1 cellular context compared by ENCODE assay signal in genomic region chr1:155080250-155081228, GRCh38.
A peak's percentile ranks its signal among the peaks of the same experiment; 100 is the strongest.
TF ChIP-seq lines count a peak whose summit lies in the region.

No MANE protein-coding gene starts in this region.

TF ChIP-seq in K562, 482 proteins besides CTCF, POLR2A, EP300 and RAD21 (continued from another document):
- TF ChIP-seq MNT (conservative IDR thresholded peaks at IDR 0.05) = peak in 1 of 2 experiments; percentile 56; a peak in 2 of 4 replicates
- no peak for TF ChIP-seq MCM2 (IDR thresholded peaks at IDR 0.05; ENCODE audit: low read depth)
- peak; percentile 79 for TF ChIP-seq EGR1 (conservative IDR thresholded peaks at IDR 0.05)
- peak; percentile 17; the same call in 1 of the 2 replicates for TF ChIP-seq GATAD2B (IDR thresholded peaks at IDR 0.05; ENCODE audit: borderline replicate concordance)
- TF ChIP-seq HDAC1 (IDR thresholded peaks at IDR 0.05) = peak in 1 of 2 experiments; percentile 40; a peak in 2 of 4 replicates
- no peak for TF ChIP-seq NR4A1 (CRISPR knock-in tag; IDR thresholded peaks at IDR 0.05)
- TF ChIP-seq NR4A1 (tag; IDR thresholded peaks at IDR 0.05) = no peak
- TF ChIP-seq SP2 (IDR thresholded peaks at IDR 0.05; ENCODE audit: extremely low read depth, low read depth, low read length, poor library complexity, severe bottlenecking) = no peak
- peak; percentile 45; the same call in 1 of the 2 replicates for TF ChIP-seq KDM2B (CRISPR knock-in tag; IDR thresholded peaks at IDR 0.05)
- TF ChIP-seq MTA1 (IDR thresholded peaks at IDR 0.05; ENCODE audit: borderline replicate concordance) = no peak
- TF ChIP-seq NFE2L1 (tag; IDR thresholded peaks at IDR 0.05; ENCODE audit: borderline replicate concordance, low read depth) = no peak
- TF ChIP-seq ATF7 (IDR thresholded peaks at IDR 0.05) = 0 out of 2 replicates have a peak, but pooled peaks have one; percentile 14
- TF ChIP-seq ZNF165 (CRISPR knock-in tag; IDR thresholded peaks at IDR 0.05; ENCODE audit: borderline replicate concordance) = no peak
- TF ChIP-seq DIDO1 (tag; IDR thresholded peaks at IDR 0.05; ENCODE audit: low read depth) = no peak
- no peak for TF ChIP-seq NCOA2 (IDR thresholded peaks at IDR 0.05; ENCODE audit: partially characterized antibody in 2 of 2)
- TF ChIP-seq CCNT2 (IDR thresholded peaks at IDR 0.05; ENCODE audit: borderline replicate concordance, extremely low read depth, insufficient read length, low read depth, low read length) = peak; percentile 40
- TF ChIP-seq PBX2 (CRISPR knock-in tag; IDR thresholded peaks at IDR 0.05; ENCODE audit: low read depth) = no peak
- peak; percentile 61; the same call in 1 of the 2 replicates for TF ChIP-seq PBX2 (tag; conservative IDR thresholded peaks at IDR 0.05; ENCODE audit: low read depth)
- TF ChIP-seq BCOR (IDR thresholded peaks at IDR 0.05) = no peak; the same call in 1 of the 2 replicates
- no peak for TF ChIP-seq FOXJ2 (tag; IDR thresholded peaks at IDR 0.05)
- TF ChIP-seq HIVEP1 (CRISPR knock-in tag; IDR thresholded peaks at IDR 0.05) = no peak
- TF ChIP-seq, protein P1, sequence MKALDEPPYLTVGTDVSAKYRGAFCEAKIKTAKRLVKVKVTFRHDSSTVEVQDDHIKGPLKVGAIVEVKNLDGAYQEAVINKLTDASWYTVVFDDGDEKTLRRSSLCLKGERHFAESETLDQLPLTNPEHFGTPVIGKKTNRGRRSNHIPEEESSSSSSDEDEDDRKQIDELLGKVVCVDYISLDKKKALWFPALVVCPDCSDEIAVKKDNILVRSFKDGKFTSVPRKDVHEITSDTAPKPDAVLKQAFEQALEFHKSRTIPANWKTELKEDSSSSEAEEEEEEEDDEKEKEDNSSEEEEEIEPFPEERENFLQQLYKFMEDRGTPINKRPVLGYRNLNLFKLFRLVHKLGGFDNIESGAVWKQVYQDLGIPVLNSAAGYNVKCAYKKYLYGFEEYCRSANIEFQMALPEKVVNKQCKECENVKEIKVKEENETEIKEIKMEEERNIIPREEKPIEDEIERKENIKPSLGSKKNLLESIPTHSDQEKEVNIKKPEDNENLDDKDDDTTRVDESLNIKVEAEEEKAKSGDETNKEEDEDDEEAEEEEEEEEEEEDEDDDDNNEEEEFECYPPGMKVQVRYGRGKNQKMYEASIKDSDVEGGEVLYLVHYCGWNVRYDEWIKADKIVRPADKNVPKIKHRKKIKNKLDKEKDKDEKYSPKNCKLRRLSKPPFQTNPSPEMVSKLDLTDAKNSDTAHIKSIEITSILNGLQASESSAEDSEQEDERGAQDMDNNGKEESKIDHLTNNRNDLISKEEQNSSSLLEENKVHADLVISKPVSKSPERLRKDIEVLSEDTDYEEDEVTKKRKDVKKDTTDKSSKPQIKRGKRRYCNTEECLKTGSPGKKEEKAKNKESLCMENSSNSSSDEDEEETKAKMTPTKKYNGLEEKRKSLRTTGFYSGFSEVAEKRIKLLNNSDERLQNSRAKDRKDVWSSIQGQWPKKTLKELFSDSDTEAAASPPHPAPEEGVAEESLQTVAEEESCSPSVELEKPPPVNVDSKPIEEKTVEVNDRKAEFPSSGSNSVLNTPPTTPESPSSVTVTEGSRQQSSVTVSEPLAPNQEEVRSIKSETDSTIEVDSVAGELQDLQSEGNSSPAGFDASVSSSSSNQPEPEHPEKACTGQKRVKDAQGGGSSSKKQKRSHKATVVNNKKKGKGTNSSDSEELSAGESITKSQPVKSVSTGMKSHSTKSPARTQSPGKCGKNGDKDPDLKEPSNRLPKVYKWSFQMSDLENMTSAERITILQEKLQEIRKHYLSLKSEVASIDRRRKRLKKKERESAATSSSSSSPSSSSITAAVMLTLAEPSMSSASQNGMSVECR (CRISPR knock-in tag; IDR thresholded peaks at IDR 0.05) = 0 out of 2 replicates have a peak, but pooled peaks have one; percentile 30
- TF ChIP-seq FOXK1 (CRISPR knock-in tag; IDR thresholded peaks at IDR 0.05; ENCODE audit: borderline replicate concordance) = no peak
- no peak for TF ChIP-seq RUNX1 (IDR thresholded peaks at IDR 0.05; ENCODE audit: low read depth)
- no peak for TF ChIP-seq ETS1 (conservative IDR thresholded peaks at IDR 0.05; ENCODE audit: control insufficient read depth, low read depth, low read length)
- TF ChIP-seq, protein P2, sequence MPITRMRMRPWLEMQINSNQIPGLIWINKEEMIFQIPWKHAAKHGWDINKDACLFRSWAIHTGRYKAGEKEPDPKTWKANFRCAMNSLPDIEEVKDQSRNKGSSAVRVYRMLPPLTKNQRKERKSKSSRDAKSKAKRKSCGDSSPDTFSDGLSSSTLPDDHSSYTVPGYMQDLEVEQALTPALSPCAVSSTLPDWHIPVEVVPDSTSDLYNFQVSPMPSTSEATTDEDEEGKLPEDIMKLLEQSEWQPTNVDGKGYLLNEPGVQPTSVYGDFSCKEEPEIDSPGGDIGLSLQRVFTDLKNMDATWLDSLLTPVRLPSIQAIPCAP (CRISPR knock-in tag; IDR thresholded peaks at IDR 0.05; ENCODE audit: borderline replicate concordance) = no peak
- TF ChIP-seq ZNF224 (CRISPR knock-in tag; IDR thresholded peaks at IDR 0.05) = no peak
- peak; percentile 42 for TF ChIP-seq PHF20 (IDR thresholded peaks at IDR 0.05; ENCODE audit: partially characterized antibody)
- TF ChIP-seq MCM3 (IDR thresholded peaks at IDR 0.05) = no peak
- TF ChIP-seq TAF1 (IDR thresholded peaks at IDR 0.05; ENCODE audit: control insufficient read depth, extremely low read depth, insufficient read depth, low read length, severe bottlenecking) = no peak
- TF ChIP-seq TAF15 (IDR thresholded peaks at IDR 0.05; ENCODE audit: low read depth, low read length) = no peak
- TF ChIP-seq POLR2B (IDR thresholded peaks at IDR 0.05; ENCODE audit: low read depth, partially characterized antibody) = no peak
- no peak for TF ChIP-seq ADNP (tag; IDR thresholded peaks at IDR 0.05)
- no peak for TF ChIP-seq ZNF12 (CRISPR knock-in tag; IDR thresholded peaks at IDR 0.05)
- TF ChIP-seq ZNF707 (CRISPR knock-in tag; conservative IDR thresholded peaks at IDR 0.05) = no peak
- no peak for TF ChIP-seq NR2C2 (CRISPR knock-in tag; IDR thresholded peaks at IDR 0.05)
- TF ChIP-seq NR2C2 (tag; IDR thresholded peaks at IDR 0.05) = no peak
- no peak for TF ChIP-seq MBD2 (IDR thresholded peaks at IDR 0.05; ENCODE audit: borderline replicate concordance, low read depth)
- peak; percentile 86 for TF ChIP-seq TOE1 (IDR thresholded peaks at IDR 0.05; ENCODE audit: borderline replicate concordance)
- TF ChIP-seq TOE1 (CRISPR knock-in tag; IDR thresholded peaks at IDR 0.05; ENCODE audit: borderline replicate concordance, low read depth) = no peak
- no peak for TF ChIP-seq MECOM (CRISPR knock-in tag; IDR thresholded peaks at IDR 0.05)
- TF ChIP-seq CTBP1 (IDR thresholded peaks at IDR 0.05; ENCODE audit: borderline replicate concordance) = peak; percentile 19; the same call in 1 of the 2 replicates
- peak; percentile 63; the same call in 1 of the 2 replicates for TF ChIP-seq CXXC5 (CRISPR knock-in tag; IDR thresholded peaks at IDR 0.05)
- TF ChIP-seq ZBTB7A (IDR thresholded peaks at IDR 0.05; ENCODE audit: borderline replicate concordance, control insufficient read depth, low read depth, low read length) = peak; percentile 98
- TF ChIP-seq ETV5 (CRISPR knock-in tag; IDR thresholded peaks at IDR 0.05; ENCODE audit: low read depth) = no peak
- TF ChIP-seq SP1 (CRISPR knock-in tag; IDR thresholded peaks at IDR 0.05) = peak; percentile 56
- TF ChIP-seq, protein P3, sequence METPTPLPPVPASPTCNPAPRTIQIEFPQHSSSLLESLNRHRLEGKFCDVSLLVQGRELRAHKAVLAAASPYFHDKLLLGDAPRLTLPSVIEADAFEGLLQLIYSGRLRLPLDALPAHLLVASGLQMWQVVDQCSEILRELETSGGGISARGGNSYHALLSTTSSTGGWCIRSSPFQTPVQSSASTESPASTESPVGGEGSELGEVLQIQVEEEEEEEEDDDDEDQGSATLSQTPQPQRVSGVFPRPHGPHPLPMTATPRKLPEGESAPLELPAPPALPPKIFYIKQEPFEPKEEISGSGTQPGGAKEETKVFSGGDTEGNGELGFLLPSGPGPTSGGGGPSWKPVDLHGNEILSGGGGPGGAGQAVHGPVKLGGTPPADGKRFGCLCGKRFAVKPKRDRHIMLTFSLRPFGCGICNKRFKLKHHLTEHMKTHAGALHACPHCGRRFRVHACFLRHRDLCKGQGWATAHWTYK (CRISPR knock-in tag; IDR thresholded peaks at IDR 0.05) = 0 out of 2 replicates have a peak, but pooled peaks have one; percentile 68
- no peak for TF ChIP-seq ETV1 (tag; conservative IDR thresholded peaks at IDR 0.05; ENCODE audit: low read depth)
- no peak for TF ChIP-seq ZNF124 (CRISPR knock-in tag; IDR thresholded peaks at IDR 0.05)
